Comparison of ENCODE assay signal across 11 cellular contexts in genomic region chr5:124841829-124842712, GRCh38.
DNase-seq lines count a peak whose midpoint lies in the region; ATAC-seq and TF ChIP-seq lines count a peak whose summit lies in the region.
"Had no signal": no experiment of that assay in that cellular context is flagged by ENCODE, and none has a peak within 500 bp of the region (broad histone marks: within the 10 kb centered on the region; RNA-seq: fewer than 3 reads in every experiment).

No MANE protein-coding gene starts in this region.

- no peaks in the 10 kb centered on the region for H3K27me3 ChIP-seq in SU-DHL-6 (ENCODE audit: low read length)
- H3K27me3 ChIP-seq in gastroesophageal sphincter: no peaks in the 10 kb centered on the region
- no peaks in the 10 kb centered on the region for H3K27me3 ChIP-seq in thoracic aorta (replicated peaks; ENCODE audit: insufficient read depth)
- H3K27me3 ChIP-seq in smooth muscle cell (ENCODE audit: low read depth): no peaks in the 10 kb centered on the region

- DNase-seq in NCI-H82 (lab: John Stamatoyannopoulos, UW) (peak; percentile 14), NCI-H82 treated with DMSO at 0.1 percent for 48 hours (lab: John Stamatoyannopoulos, UW; ENCODE audit: unreplicated experiment) (no peak), thoracic aorta (ENCODE audit: low spot score) (no peak), T-helper 1 cell (no peak), smooth muscle cell (lab: John Stamatoyannopoulos, UW; ENCODE audit: unreplicated experiment) (no peak)
- DNase-seq: amygdala, COR-L47, NCI-H2081 treated with DMSO at 0.1 percent for 48 hours had no signal

- H3K9me3 ChIP-seq in SU-DHL-6 (ENCODE audit: insufficient read depth, low read length) (no peaks in the 10 kb centered on the region), gastroesophageal sphincter (no peaks in the 10 kb centered on the region), thoracic aorta (no peaks in the 10 kb centered on the region), smooth muscle cell (replicated peaks; ENCODE audit: low read depth) (no peaks in the 10 kb centered on the region)

- TF ChIP-seq EP300 in gastroesophageal sphincter (IDR thresholded peaks at IDR 0.05): no peak

- H2AFZ ChIP-seq in SU-DHL-6 (ENCODE audit: low read depth, low read length, severe bottlenecking) (no peak overlapping the region), smooth muscle cell (ENCODE audit: low read depth) (no peak overlapping the region)

- H3K79me2 ChIP-seq in SU-DHL-6 (ENCODE audit: insufficient read depth, low read length) (no peaks in the 10 kb centered on the region), smooth muscle cell (ENCODE audit: low read depth) (no peaks in the 10 kb centered on the region)

- H3K4me1 ChIP-seq in gastroesophageal sphincter: peaks cover 0 to 6% (median 0%) of the 10 kb centered on the region in 3 donors
- peaks cover 11 to 23% of the 10 kb centered on the region in 2 donors for H3K4me1 ChIP-seq in thoracic aorta (ENCODE audit: control insufficient read depth in 1 of 2, low read depth in 2 of 2)
- H3K4me1 ChIP-seq in smooth muscle cell (ENCODE audit: low read depth): no peaks in the 10 kb centered on the region

- H3K4me2 ChIP-seq in SU-DHL-6 (ENCODE audit: low read depth, low read length, poor library complexity, severe bottlenecking) (peak overlapping the region; percentile 8), smooth muscle cell (no peak overlapping the region)

- no peaks in the 10 kb centered on the region for H4K20me1 ChIP-seq in SU-DHL-6 (ENCODE audit: low read depth, low read length)
- no peaks in the 10 kb centered on the region for H4K20me1 ChIP-seq in smooth muscle cell (ENCODE audit: low read depth)

- TF ChIP-seq POLR2A in gastroesophageal sphincter (IDR thresholded peaks at IDR 0.05): no peak

- H3F3A ChIP-seq in SU-DHL-6 (ENCODE audit: insufficient read depth) (no peaks in the 10 kb centered on the region; the same call in 1 of the 2 replicates), smooth muscle cell (ENCODE audit: low read depth) (no peaks in the 10 kb centered on the region)

- TF ChIP-seq CTCF in SU-DHL-6 (IDR thresholded peaks at IDR 0.05; ENCODE audit: insufficient read depth, low read length, poor library complexity, severe bottlenecking) (no peak), gastroesophageal sphincter (IDR thresholded peaks at IDR 0.05) (no peak), thoracic aorta (IDR thresholded peaks at IDR 0.05) (no peak), smooth muscle cell (IDR thresholded peaks at IDR 0.05; ENCODE audit: borderline replicate concordance, insufficient read depth, poor library complexity, severe bottlenecking) (no peak)

- H3K36me3 ChIP-seq in SU-DHL-6 (ENCODE audit: low read length) (no peaks in the 10 kb centered on the region), gastroesophageal sphincter (no peaks in the 10 kb centered on the region), thoracic aorta (no peaks in the 10 kb centered on the region), smooth muscle cell (ENCODE audit: low read depth) (no peaks in the 10 kb centered on the region)

- H3K4me3 ChIP-seq in SU-DHL-6 (ENCODE audit: insufficient read depth, low read length, poor library complexity, severe bottlenecking): no peak overlapping the region
- H3K4me3 ChIP-seq in gastroesophageal sphincter: no peak overlapping the region
- H3K4me3 ChIP-seq in thoracic aorta: peak overlapping the region; percentile 37
- H3K4me3 ChIP-seq in smooth muscle cell: no peak overlapping the region

- H3K27ac ChIP-seq in SU-DHL-6 (ENCODE audit: low read depth, low read length) (no peak overlapping the region), gastroesophageal sphincter (no peak overlapping the region), thoracic aorta (peak overlapping the region; percentile 5 to 45), smooth muscle cell (ENCODE audit: low read depth) (no peak overlapping the region)

- no peaks in the 10 kb centered on the region for H3K9me2 ChIP-seq in SU-DHL-6 (replicated peaks; ENCODE audit: insufficient read depth, low read length)

- no peak overlapping the region for H3K9ac ChIP-seq in SU-DHL-6 (ENCODE audit: low read length)
- H3K9ac ChIP-seq in smooth muscle cell (ENCODE audit: low read depth): no peak overlapping the region

- ATAC-seq in gastroesophageal sphincter (peak; percentile 16), thoracic aorta (ENCODE audit: insufficient number of reproducible peaks, low FRiP score, low read depth) (peak; percentile 52), GM21723 (IDR thresholded peaks at IDR 0.05; ENCODE audit: unreplicated experiment) (no peak)

- 80 to 90% methylated on average over 10 to 11 of the region's 12 CpGs for WGBS in gastroesophageal sphincter (ENCODE audit: low coverage in 1 of 2), 2 donors
- 88% methylated on average over 12 of the region's 12 CpGs for WGBS in smooth muscle cell (ENCODE audit: low lambda C conversion rate)

Comparison
In these comparisons a context has a peak if more than half of its experiments do, and no peak if none do; other contexts are left out.
1. H3K27ac ChIP-seq: peak in thoracic aorta (2 of 2); none in SU-DHL-6 (single experiment), gastroesophageal sphincter (0 of 4) and smooth muscle cell (single experiment).